8 cellular contexts compared by ENCODE assay signal in genomic region chr19:18160792-18161690, GRCh38. TPM values are rescaled to one million over a fixed set of nuclear protein-coding genes. Genes with fewer than 3 reads are reported as not detected.
DNase-seq lines count a peak whose midpoint lies in the region; ATAC-seq and TF ChIP-seq lines count a peak whose summit lies in the region.

No MANE protein-coding gene starts in this region.

- H3K27me3 Mint-ChIP-seq in central memory CD8-positive, alpha-beta T cell = no peaks in the 10 kb centered on the region

- intact Hi-C loops in left colon (cut with DNase I, micrococcal nuclease) = loop anchor here (10.0 kb wide), 2 partner anchors 46 to 146 kb away; no protein-coding TSS in a partner anchor

- TF ChIP-seq CTCF in DND-41 (IDR thresholded peaks at IDR 0.05; ENCODE audit: borderline replicate concordance, extremely low read depth, low read length, poor library complexity, severe bottlenecking) = peak; percentile 67

- peak overlapping the region in 1 of 2 experiments; percentile 53; a peak in 2 of 4 replicates for H3K4me3 ChIP-seq in DND-41 (ENCODE audit: low read depth in 1 of 2, low read length in 2 of 2)

- H3K27me3 ChIP-seq in DND-41 (ENCODE audit: insufficient read depth, low read length, poor library complexity) = no peaks in the 10 kb centered on the region

- peaks cover 11% of the 10 kb centered on the region for H3K4me1 Mint-ChIP-seq in central memory CD8-positive, alpha-beta T cell

- H3K9ac ChIP-seq in DND-41 (ENCODE audit: low read depth, low read length) = peak overlapping the region; percentile 58

- peaks cover 25% of the 10 kb centered on the region for H3K36me3 Mint-ChIP-seq in central memory CD8-positive, alpha-beta T cell (ENCODE audit: insufficient read depth)

- H3K4me1 ChIP-seq in DND-41 (ENCODE audit: insufficient read depth, low read length) = peaks cover 16% of the 10 kb centered on the region

- H3K27ac ChIP-seq in DND-41 (ENCODE audit: low read length) = peak overlapping the region; percentile 50

- peak overlapping the region; percentile 63; the same call in 1 of the 2 replicates for H2AFZ ChIP-seq in DND-41 (ENCODE audit: low read depth, low read length)

- no peaks in the 10 kb centered on the region for H3K9me3 ChIP-seq in DND-41 (ENCODE audit: insufficient read depth, low read length, severe bottlenecking)

- peaks cover 54% of the 10 kb centered on the region for H3K36me3 ChIP-seq in DND-41 (ENCODE audit: insufficient read depth, low read length)

- H3K4me2 ChIP-seq in DND-41 (ENCODE audit: insufficient read depth, low read length) = peak overlapping the region; percentile 74

- H3K4me3 Mint-ChIP-seq in central memory CD8-positive, alpha-beta T cell = peak overlapping the region; percentile 59

- H3K79me2 ChIP-seq in DND-41 (ENCODE audit: insufficient read depth, low read length) = no peaks in the 10 kb centered on the region; the same call in 1 of the 2 replicates

- H3K9me3 Mint-ChIP-seq in central memory CD8-positive, alpha-beta T cell = no peaks in the 10 kb centered on the region

- H3K27ac Mint-ChIP-seq in central memory CD8-positive, alpha-beta T cell (ENCODE audit: low read depth) = peak overlapping the region; percentile 86

- ATAC-seq in DND-41 (ENCODE audit: insufficient read depth, low read depth) = peak; percentile 89
- ATAC-seq in GM21447 (IDR thresholded peaks at IDR 0.05; ENCODE audit: unreplicated experiment) = peak; percentile 61
- peak; percentile 95 for ATAC-seq in central memory CD8-positive, alpha-beta T cell (replicated peaks; ENCODE audit: extremely low read depth, poor library complexity, severe bottlenecking)
- peak; percentile 73 for ATAC-seq in left colon

- DNase-seq in DND-41 (peak; percentile 74), LoVo (ENCODE audit: low spot score) (peak; percentile 79), left colon (peak in 1 of 2 donors; percentile 81), DMS79 (lab: John Stamatoyannopoulos, UW) (no peak)
- DNase-seq in activated CD4-positive, CD25-positive, alpha-beta regulatory T cell (lab: John Stamatoyannopoulos, UW) = peak; percentile 58 to 74 (median 70)
- DNase-seq in central memory CD8-positive, alpha-beta T cell (ENCODE audit: low spot score in 2 of 2) = peak; percentile 69 to 79
- peak; percentile 82 for DNase-seq in stimulated activated CD4-positive, alpha-beta T cell treated with anti-CD3 and anti-CD28 coated beads, Interleukin-4, amount 100 ng/mL, for 1 hour

- H4K20me1 ChIP-seq in DND-41 (ENCODE audit: insufficient read depth, low read length) = peaks cover 19% of the 10 kb centered on the region

RNA-seq across cellular contexts. Expression of gene PIK3R2, which starts 8.1 kb away (rescaled TPM):
- 10 to 100 TPM; 37.4 to 41.1 TPM for total RNA-seq in left colon

RNA-seq across cellular contexts. Expression of gene IFI30, which starts 12.6 kb away (rescaled TPM):
- total RNA-seq in left colon = 10 to 100 TPM; 47.5 to 79.3 TPM

RNA-seq across cellular contexts. Expression of gene MPV17L2, which starts 32.0 kb away (rescaled TPM):
- 10 to 100 TPM in 1 of 2 donors, 1 to 10 TPM in 1; 9.9 to 15.4 TPM for total RNA-seq in left colon

RNA-seq across cellular contexts. Expression of gene RAB3A, which starts 42.8 kb away (rescaled TPM):
- total RNA-seq in left colon = 1 to 10 TPM; 6.3 to 6.9 TPM
